35 cellular contexts compared by ENCODE assay signal in genomic region chr12:99486277-99486676, GRCh38.
"Had no signal": no experiment of that assay in that cellular context is flagged by ENCODE, and none has a peak within 500 bp of the region (broad histone marks: within the 10 kb centered on the region; RNA-seq: fewer than 3 reads in every experiment).

No MANE protein-coding gene starts in this region.

- DNase-seq: Kasumi-1, MG63, MM.1S, MV-4-11, NCI-H1048, NCI-H1092, NCI-H1092 treated with DMSO at 0.1 percent for 48 hours, NCI-H1105, NCI-H1105 treated with DMSO at 0.1 percent for 48 hours, NCI-H1417, NCI-H1417 treated with DMSO at 0.1 percent for 48 hours, NCI-H1436, NCI-H1436 treated with DMSO at 0.1 percent for 48 hours, NCI-H146, NCI-H1694, NCI-H1694 treated with DMSO at 0.1 percent for 48 hours, NCI-H187, NCI-H187 treated with DMSO at 0.1 percent for 48 hours, NCI-H1930, NCI-H2029, NCI-H2029 treated with DMSO at 0.1 percent for 48 hours, NCI-H2081, NCI-H2081 treated with DMSO at 0.1 percent for 48 hours, NCI-H2107, NCI-H2171, NCI-H2171 treated with DMSO at 0.1 percent for 48 hours, NCI-H2227 treated with DMSO at 0.1 percent for 48 hours, NCI-H226, NCI-H345, NCI-H446, NCI-H446 treated with DMSO at 0.1 percent for 48 hours, NCI-H510A, NCI-H510A treated with DMSO at 0.1 percent for 48 hours, NCI-H524, NCI-H524 treated with DMSO at 0.1 percent for 48 hours had no signal

- H3K4me3 ChIP-seq: MG63 had no signal

- H3K36me3 ChIP-seq: MG63 had no signal

- H3K9me3 ChIP-seq: MG63 had no signal

- H3K27me3 ChIP-seq: MG63 had no signal
